8 cellular contexts compared by ENCODE assay signal in genomic region chr19:48568345-48568886, GRCh38. TPM values are rescaled to one million over a fixed set of nuclear protein-coding genes. Genes with fewer than 3 reads are reported as not detected.
DNase-seq lines count a peak whose midpoint lies in the region; ATAC-seq and TF ChIP-seq lines count a peak whose summit lies in the region.

No MANE protein-coding gene starts in this region.

- H3K27ac Mint-ChIP-seq in activated CD4-positive, alpha-beta T cell treated with anti-CD3 and anti-CD28 coated beads for 36 hours = no peak overlapping the region
- no peak overlapping the region for H3K27ac Mint-ChIP-seq in activated T-helper 17 cell treated with anti-CD3 and anti-CD28 coated beads, Interleukin-2, amount 50 U/mL, for 72 hours
- no peak overlapping the region for H3K27ac Mint-ChIP-seq in activated CD4-positive, alpha-beta T cell treated with anti-CD3 and anti-CD28 coated beads, Interleukin-2, amount 10 ng/mL, durations not matched to agents 24 days and 14 days

- H3K9me3 Mint-ChIP-seq in activated CD4-positive, alpha-beta T cell treated with anti-CD3 and anti-CD28 coated beads for 36 hours (ENCODE audit: low read depth) = no peaks in the 10 kb centered on the region
- no peaks in the 10 kb centered on the region for H3K9me3 Mint-ChIP-seq in activated T-helper 17 cell treated with anti-CD3 and anti-CD28 coated beads, Interleukin-2, amount 50 U/mL, for 72 hours
- no peaks in the 10 kb centered on the region for H3K9me3 Mint-ChIP-seq in activated CD4-positive, alpha-beta T cell treated with anti-CD3 and anti-CD28 coated beads, Interleukin-2, amount 10 ng/mL, durations not matched to agents 24 days and 14 days

- POLR2A ChIA-PET in activated CD4-positive, alpha-beta T cell treated with anti-CD3 and anti-CD28 coated beads for 36 hours (lab: Charles Lee) = no interaction called here

- H3K9me3 ChIP-seq in right atrium auricular region = no peaks in the 10 kb centered on the region

- H3K4me3 Mint-ChIP-seq in activated CD4-positive, alpha-beta T cell treated with anti-CD3 and anti-CD28 coated beads for 36 hours = no peak overlapping the region
- H3K4me3 Mint-ChIP-seq in activated T-helper 17 cell treated with anti-CD3 and anti-CD28 coated beads, Interleukin-2, amount 50 U/mL, for 72 hours = no peak overlapping the region
- H3K4me3 Mint-ChIP-seq in activated CD4-positive, alpha-beta T cell treated with anti-CD3 and anti-CD28 coated beads, Interleukin-2, amount 10 ng/mL, durations not matched to agents 24 days and 14 days = no peak overlapping the region

- intact Hi-C loops in activated CD4-positive, alpha-beta T cell treated with anti-CD3 and anti-CD28 coated beads for 36 hours (cut with DNase I, micrococcal nuclease) = no loop called here
- intact Hi-C loops in activated CD4-positive, alpha-beta T cell treated with anti-CD3 and anti-CD28 coated beads, Interleukin-2, amount 10 ng/mL, durations not matched to agents 24 days and 14 days (cut with micrococcal nuclease) = no loop called here

- H3K4me1 Mint-ChIP-seq in activated CD4-positive, alpha-beta T cell treated with anti-CD3 and anti-CD28 coated beads for 36 hours = no peaks in the 10 kb centered on the region
- no peaks in the 10 kb centered on the region for H3K4me1 Mint-ChIP-seq in activated T-helper 17 cell treated with anti-CD3 and anti-CD28 coated beads, Interleukin-2, amount 50 U/mL, for 72 hours
- H3K4me1 Mint-ChIP-seq in activated CD4-positive, alpha-beta T cell treated with anti-CD3 and anti-CD28 coated beads, Interleukin-2, amount 10 ng/mL, durations not matched to agents 24 days and 14 days = no peaks in the 10 kb centered on the region

- H3K4me3 ChIP-seq in right atrium auricular region (no peak overlapping the region), rectal smooth muscle tissue (ENCODE audit: low read length) (peak overlapping the region; percentile 29)

- H3K9ac ChIP-seq in rectal smooth muscle tissue (ENCODE audit: low read length) = no peak overlapping the region

- peak; percentile 18 for DNase-seq in activated CD4-positive, alpha-beta T cell treated with anti-CD3 and anti-CD28 coated beads for 36 hours
- no peak for DNase-seq in activated CD4-positive, alpha-beta T cell treated with anti-CD3 and anti-CD28 coated beads for 4 hours
- DNase-seq in right atrium auricular region (ENCODE audit: low spot score) = peak; percentile 91
- DNase-seq in activated CD4-positive, alpha-beta T cell treated with anti-CD3 and anti-CD28 coated beads, Interleukin-2, amount 10 ng/mL, durations not matched to agents 24 days and 14 days = no peak
- no peak for DNase-seq in stimulated activated naive CD4-positive, alpha-beta T cell (lab: John Stamatoyannopoulos, UW)
- DNase-seq in effector CD4-positive, alpha-beta T cell = no peak

- peak; percentile 33 for ATAC-seq in activated CD4-positive, alpha-beta T cell treated with anti-CD3 and anti-CD28 coated beads for 36 hours
- ATAC-seq in activated T-helper 17 cell treated with anti-CD3 and anti-CD28 coated beads, Interleukin-2, amount 50 U/mL, for 72 hours (replicated peaks) = peak; percentile 49

- no peaks in the 10 kb centered on the region for H3K36me3 ChIP-seq in right atrium auricular region
- H3K36me3 ChIP-seq in rectal smooth muscle tissue (ENCODE audit: control insufficient read depth, insufficient read depth, low read length) = no peaks in the 10 kb centered on the region

- H3K27me3 ChIP-seq in right atrium auricular region = no peaks in the 10 kb centered on the region
- peaks cover 4% of the 10 kb centered on the region for H3K27me3 ChIP-seq in rectal smooth muscle tissue (ENCODE audit: control insufficient read depth, insufficient read depth, low read length)

- H3K27ac ChIP-seq in right atrium auricular region (peak overlapping the region; percentile 80 to 82), rectal smooth muscle tissue (ENCODE audit: low read depth, low read length) (peak overlapping the region; percentile 81)

- H3K27me3 Mint-ChIP-seq in activated CD4-positive, alpha-beta T cell treated with anti-CD3 and anti-CD28 coated beads for 36 hours = peaks cover 7% of the 10 kb centered on the region
- no peaks in the 10 kb centered on the region for H3K27me3 Mint-ChIP-seq in activated T-helper 17 cell treated with anti-CD3 and anti-CD28 coated beads, Interleukin-2, amount 50 U/mL, for 72 hours
- H3K27me3 Mint-ChIP-seq in activated CD4-positive, alpha-beta T cell treated with anti-CD3 and anti-CD28 coated beads, Interleukin-2, amount 10 ng/mL, durations not matched to agents 24 days and 14 days = no peaks in the 10 kb centered on the region

- no peaks in the 10 kb centered on the region for H3K36me3 Mint-ChIP-seq in activated CD4-positive, alpha-beta T cell treated with anti-CD3 and anti-CD28 coated beads for 36 hours (ENCODE audit: low read depth)
- no peaks in the 10 kb centered on the region for H3K36me3 Mint-ChIP-seq in activated T-helper 17 cell treated with anti-CD3 and anti-CD28 coated beads, Interleukin-2, amount 50 U/mL, for 72 hours (ENCODE audit: low read depth)
- H3K36me3 Mint-ChIP-seq in activated CD4-positive, alpha-beta T cell treated with anti-CD3 and anti-CD28 coated beads, Interleukin-2, amount 10 ng/mL, durations not matched to agents 24 days and 14 days (ENCODE audit: low read depth) = no peaks in the 10 kb centered on the region

- no peak for TF ChIP-seq CTCF in right atrium auricular region (IDR thresholded peaks at IDR 0.05)

- peaks cover 0 to 14% of the 10 kb centered on the region in 2 donors for H3K4me1 ChIP-seq in right atrium auricular region
- peaks cover 6% of the 10 kb centered on the region for H3K4me1 ChIP-seq in rectal smooth muscle tissue (ENCODE audit: control insufficient read depth, insufficient read depth, low read length)

- CTCF ChIA-PET in activated CD4-positive, alpha-beta T cell treated with anti-CD3 and anti-CD28 coated beads for 36 hours (lab: Charles Lee) = no interaction called here

RNA-seq across cellular contexts. Expression of gene SULT2B1, which starts 16.4 kb away (rescaled TPM):
- not detected for total RNA-seq in activated CD4-positive, alpha-beta T cell treated with anti-CD3 and anti-CD28 coated beads for 36 hours
- not detected for total RNA-seq in activated T-helper 17 cell treated with anti-CD3 and anti-CD28 coated beads, Interleukin-2, amount 50 U/mL, for 72 hours
- not detected for total RNA-seq in right atrium auricular region
- total RNA-seq in activated CD4-positive, alpha-beta T cell treated with anti-CD3 and anti-CD28 coated beads, Interleukin-2, amount 10 ng/mL, durations not matched to agents 24 days and 14 days = not detected in 2 replicates

RNA-seq across cellular contexts. Expression of gene SPACA4, which starts 38.1 kb away (rescaled TPM):
- total RNA-seq in activated CD4-positive, alpha-beta T cell treated with anti-CD3 and anti-CD28 coated beads for 36 hours = not detected
- not detected for total RNA-seq in activated T-helper 17 cell treated with anti-CD3 and anti-CD28 coated beads, Interleukin-2, amount 50 U/mL, for 72 hours
- not detected for total RNA-seq in right atrium auricular region
- not detected in 2 replicates for total RNA-seq in activated CD4-positive, alpha-beta T cell treated with anti-CD3 and anti-CD28 coated beads, Interleukin-2, amount 10 ng/mL, durations not matched to agents 24 days and 14 days

RNA-seq across cellular contexts. Expression of gene FAM83E, which starts 46.5 kb away (rescaled TPM):
- 1 to 10 TPM; 1.5 to 4.1 TPM for total RNA-seq in activated CD4-positive, alpha-beta T cell treated with anti-CD3 and anti-CD28 coated beads for 36 hours
- 1 to 10 TPM; 4.6 to 8.6 TPM for total RNA-seq in activated T-helper 17 cell treated with anti-CD3 and anti-CD28 coated beads, Interleukin-2, amount 50 U/mL, for 72 hours
- not detected for total RNA-seq in right atrium auricular region
- 5.1 and 6.4 TPM in 2 replicates for total RNA-seq in activated CD4-positive, alpha-beta T cell treated with anti-CD3 and anti-CD28 coated beads, Interleukin-2, amount 10 ng/mL, durations not matched to agents 24 days and 14 days

RNA-seq across cellular contexts. Expression of gene RPL18, which starts 50.6 kb away (rescaled TPM):
- 1,000 to 10,000 TPM; 2,026 to 2,191 TPM for total RNA-seq in activated CD4-positive, alpha-beta T cell treated with anti-CD3 and anti-CD28 coated beads for 36 hours
- total RNA-seq in activated T-helper 17 cell treated with anti-CD3 and anti-CD28 coated beads, Interleukin-2, amount 50 U/mL, for 72 hours = 1,000 to 10,000 TPM; 1,785 to 2,369 TPM
- total RNA-seq in right atrium auricular region = 1,000 to 10,000 TPM in 1 of 2 donors, 100 to 1,000 TPM in 1; 846 to 1,334 TPM
- total RNA-seq in activated CD4-positive, alpha-beta T cell treated with anti-CD3 and anti-CD28 coated beads, Interleukin-2, amount 10 ng/mL, durations not matched to agents 24 days and 14 days = 1,885 and 1,938 TPM in 2 replicates

RNA-seq across cellular contexts. Expression of gene SPHK2, which starts 50.9 kb away (rescaled TPM):
- total RNA-seq in activated CD4-positive, alpha-beta T cell treated with anti-CD3 and anti-CD28 coated beads for 36 hours = 10 to 100 TPM; 27.0 TPM
- total RNA-seq in activated T-helper 17 cell treated with anti-CD3 and anti-CD28 coated beads, Interleukin-2, amount 50 U/mL, for 72 hours = 10 to 100 TPM; 31.3 to 49.3 TPM
- total RNA-seq in right atrium auricular region = 1 to 10 TPM; 6.2 to 8.0 TPM
- total RNA-seq in activated CD4-positive, alpha-beta T cell treated with anti-CD3 and anti-CD28 coated beads, Interleukin-2, amount 10 ng/mL, durations not matched to agents 24 days and 14 days = 36.4 and 39.0 TPM in 2 replicates

Comparison
In these comparisons a context has a peak if more than half of its experiments do, and no peak if none do; other contexts are left out.
1. DNase-seq: peak in activated CD4-positive, alpha-beta T cell treated with anti-CD3 and anti-CD28 coated beads for 36 hours (single experiment) and right atrium auricular region (single experiment); none in activated CD4-positive, alpha-beta T cell treated with anti-CD3 and anti-CD28 coated beads for 4 hours (0 of 2), activated CD4-positive, alpha-beta T cell treated with anti-CD3 and anti-CD28 coated beads, Interleukin-2, amount 10 ng/mL, durations not matched to agents 24 days and 14 days (single experiment), stimulated activated naive CD4-positive, alpha-beta T cell (0 of 6) and effector CD4-positive, alpha-beta T cell (single experiment).